Comparison of ENCODE assay signal across 7 cellular contexts in the genomic region with DNA sequence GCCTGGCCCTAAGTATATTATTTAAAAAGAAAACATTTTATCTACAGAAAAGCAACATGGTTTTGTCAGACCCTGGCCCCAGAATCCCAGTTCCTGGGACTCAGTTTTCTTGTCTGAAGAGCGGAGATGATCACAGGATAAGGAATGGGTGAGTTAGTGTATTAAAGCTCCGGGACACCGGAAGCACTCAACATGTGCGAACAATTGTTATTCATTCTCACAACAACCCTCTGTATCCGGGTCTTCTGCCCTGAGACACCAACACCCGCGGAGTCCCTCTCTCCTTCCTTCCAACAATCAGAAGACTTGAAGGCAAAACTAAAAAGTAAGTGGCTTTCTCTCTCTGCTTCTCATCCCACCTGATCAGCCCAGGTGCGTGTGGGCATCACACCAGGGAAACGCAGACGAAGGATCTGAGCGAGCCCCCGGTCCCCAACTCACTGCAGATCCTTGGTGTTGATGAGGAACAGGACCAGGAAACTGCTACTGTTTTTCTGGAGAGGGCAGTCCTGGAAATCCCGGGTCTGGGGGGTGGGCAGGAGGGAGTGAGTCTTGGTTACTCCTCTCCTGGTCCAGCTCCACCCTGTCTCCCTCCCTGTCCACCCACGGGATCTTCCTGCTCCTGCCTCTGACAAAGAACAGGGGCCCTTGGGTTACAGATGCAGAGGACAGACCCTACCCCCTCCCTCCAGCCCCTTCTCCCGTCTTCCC. TPM values are rescaled to one million over a fixed set of nuclear protein-coding genes. Genes with fewer than 3 reads are reported as not detected.
DNase-seq lines count a peak whose midpoint lies in the region; ATAC-seq, FAIRE-seq and TF ChIP-seq lines count a peak whose summit lies in the region.
"Had no signal": no experiment of that assay in that cellular context is flagged by ENCODE, and none has a peak within 500 bp of the region (broad histone marks: within the 10 kb centered on the region; RNA-seq: fewer than 3 reads in every experiment).

No MANE protein-coding gene starts in this region.

- BruUV-seq in GM12878 (replicated peaks; lab: Mats Ljungman, UMichigan) = no TSS peak

- no peak for TF ChIP-seq RAD21 in GM12878 (IDR thresholded peaks at IDR 0.05; ENCODE audit: insufficient read depth, low read depth, low read length)

- TF ChIP-seq CTCF in H9 (conservative IDR thresholded peaks at IDR 0.05) (no peak), GM12878 (IDR thresholded peaks at IDR 0.05 in 2 of 3, conservative IDR thresholded peaks at IDR 0.05 in 1 of 3; ENCODE audit: control insufficient read depth in 2 of 3, extremely low read depth in 1 of 3, insufficient read depth in 1 of 3, low read depth in 3 of 3, low read length in 3 of 3) (no peak), neural crest cell (conservative IDR thresholded peaks at IDR 0.05) (no peak)

- H3K27ac ChIP-seq in H9 (ENCODE audit: insufficient read length, low read depth, low read length) (peak overlapping the region; percentile 48), GM12878 (ENCODE audit: control insufficient read depth, insufficient read depth) (peak overlapping the region; percentile 92)

- H3K14ac ChIP-seq in H9 (ENCODE audit: insufficient read depth, low read length) = no peak overlapping the region; the same call in 1 of the 2 replicates

- H3K9ac ChIP-seq in H9 (ENCODE audit: extremely low read depth, insufficient read length, low read length) = peak overlapping the region; percentile 47
- peak overlapping the region; percentile 96; the same call in 1 of the 2 replicates for H3K9ac ChIP-seq in GM12878 (ENCODE audit: control insufficient read depth, insufficient read depth, low read length)

- no peak overlapping the region for H2BK120ac ChIP-seq in H9 (ENCODE audit: low read depth, low read length, poor library complexity, severe bottlenecking)

- no peak for FAIRE-seq in GM12878 (lab: Jason Lieb, UNC)

- no peak for TF ChIP-seq POLR2A in GM12878 (IDR thresholded peaks at IDR 0.05; ENCODE audit: low read depth, low read length)

- DNase-seq in H9 (no peak), GM12878 (ENCODE audit: low read depth, low spot score) (no peak), neural crest cell (ENCODE audit: low read depth, low spot score) (no peak), ecto neural progenitor cell (ENCODE audit: low spot score) (no peak), NCI-H2196 treated with DMSO at 0.1 percent for 48 hours (lab: John Stamatoyannopoulos, UW; ENCODE audit: unreplicated experiment) (no peak)

- peaks cover 29 to 35% of the 10 kb centered on the region in 2 experiments for H3K4me1 Mint-ChIP-seq in H9
- H3K4me1 Mint-ChIP-seq in neural crest cell = peaks cover 33% of the 10 kb centered on the region

- H3K9me3 ChIP-seq in H9 (ENCODE audit: control insufficient read depth, low read depth, low read length) (no peaks in the 10 kb centered on the region), GM12878 (replicated peaks; ENCODE audit: control insufficient read depth, insufficient read depth, low read length) (no peaks in the 10 kb centered on the region)

- intact Hi-C loops in GM12878 (cut with micrococcal nuclease; ENCODE audit: unreplicated experiment) = no loop called here

- H3K4me3 Mint-ChIP-seq in H9 (peak overlapping the region; percentile 88 to 97), neural crest cell (peak overlapping the region; percentile 97)

- no peak overlapping the region for H2AK5ac ChIP-seq in H9 (ENCODE audit: insufficient read length, low read length)

- no peak overlapping the region for H2BK20ac ChIP-seq in H9 (ENCODE audit: low read depth, low read length, poor library complexity, severe bottlenecking)

- no peak overlapping the region for H4K8ac ChIP-seq in H9 (replicated peaks; ENCODE audit: insufficient read length, low read depth, low read length)

- H3K79me1 ChIP-seq in H9 (ENCODE audit: insufficient read depth, low read depth, low read length, poor library complexity, severe bottlenecking) = no peaks in the 10 kb centered on the region

- no peak overlapping the region for H4K91ac ChIP-seq in H9 (ENCODE audit: insufficient read length, low read depth, low read length)

- no CpG with 5 or more reads among the region's 15 CpGs for WGBS in H9 (ENCODE audit: extremely low coverage, insufficient read length, low lambda C conversion rate)
- WGBS in GM12878 (ENCODE audit: insufficient coverage, insufficient replicate concordance, low lambda C conversion rate, missing lambda C conversion rate) = 91% methylated on average over 15 of the region's 15 CpGs

- no peak overlapping the region for H2BK12ac ChIP-seq in H9 (ENCODE audit: insufficient read length, low read depth, low read length)

- H3K23me2 ChIP-seq in H9 (ENCODE audit: insufficient read length, low read depth, low read length, poor library complexity, severe bottlenecking) = peaks cover 24% of the 10 kb centered on the region

- H3K27me3 ChIP-seq in H9 (ENCODE audit: insufficient read depth, low read length) = no peaks in the 10 kb centered on the region
- H3K27me3 ChIP-seq in GM12878 (replicated peaks in 1 of 2; ENCODE audit: control insufficient read depth in 2 of 2, insufficient read depth in 2 of 2, low read length in 1 of 2) = no peaks in the 10 kb centered on the region

- H3K36me3 ChIP-seq in GM12878 (ENCODE audit: control insufficient read depth in 2 of 2, insufficient read depth in 2 of 2, low read length in 1 of 2) = no peaks in the 10 kb centered on the region; a peak in 2 of 4 replicates

- H3K4me3 ChIP-seq in GM12878 = peak overlapping the region; percentile 100; the same call in 1 of the 2 replicates

- H3K9me3 Mint-ChIP-seq in H9 = no peaks in the 10 kb centered on the region
- no peaks in the 10 kb centered on the region for H3K9me3 Mint-ChIP-seq in neural crest cell

- POLR2A ChIA-PET in GM12878 (lab: Charles Lee) = interaction anchor here (0.5 to 4.0 kb wide), 7 partner anchors 32 to 445 kb away, joined by 3 to 25 read pairs (median 3); a partner anchor contains a TSS

- H3K27me3 Mint-ChIP-seq in H9 (ENCODE audit: low read depth) (no peaks in the 10 kb centered on the region), neural crest cell (ENCODE audit: low read depth) (peaks cover 2% of the 10 kb centered on the region)

- H4K5ac ChIP-seq in H9 (ENCODE audit: insufficient read length, low read depth, low read length) = no peak overlapping the region

- no peak overlapping the region for H3K56ac ChIP-seq in H9 (ENCODE audit: insufficient read length, low read depth, low read length)

- CTCF ChIA-PET in GM12878 (lab: Yijun Ruan, JAX) = interaction anchor here (0.7 to 5.5 kb wide), 10 partner anchors 14 to 128 kb away, joined by 3 to 104 read pairs (median 6); a partner anchor contains a TSS

- RAD21 ChIA-PET in GM12878 (lab: Charles Lee; ENCODE audit: unreplicated experiment) = interaction anchor here (0.9 to 5.1 kb wide), 8 partner anchors 54 to 219 kb away, joined by 3 to 43 read pairs (median 11); a partner anchor contains a TSS

- H2BK5ac ChIP-seq in H9 (ENCODE audit: insufficient read length, low read length) = no peak overlapping the region

- in situ Hi-C loops in GM12878 (cut with MboI) = loop anchor here (5.0 kb wide), 2 partner anchors 127 to 218 kb away; no protein-coding TSS in a partner anchor

- H3K4ac ChIP-seq in H9 (ENCODE audit: low read depth, low read length) = no peak overlapping the region

- TF ChIP-seq EP300 in GM12878 (IDR thresholded peaks at IDR 0.05; ENCODE audit: borderline replicate concordance in 1 of 2, control insufficient read depth in 1 of 2, low read depth in 2 of 2, low read length in 2 of 2) = no peak

- SMC1A ChIA-PET in GM12878 (lab: Charles Lee; ENCODE audit: uncharacterized antibody, unreplicated experiment) = interaction anchor here (1.0 to 4.0 kb wide), 13 partner anchors 10 to 218 kb away, joined by 3 to 37 read pairs (median 6); no protein-coding TSS in a partner anchor

- H3K4me1 ChIP-seq in H9 (ENCODE audit: insufficient read depth, low read length) (peaks cover 7% of the 10 kb centered on the region; the same call in 1 of the 2 replicates), GM12878 (ENCODE audit: control insufficient read depth, insufficient read depth, low read length) (peaks cover 25% of the 10 kb centered on the region)

- H3K4me2 ChIP-seq in H9 (ENCODE audit: insufficient read depth, insufficient read length, low read length) (peak overlapping the region; percentile 97), GM12878 (ENCODE audit: control insufficient read depth, insufficient read depth) (peak overlapping the region; percentile 94)

- H2BK15ac ChIP-seq in H9 (ENCODE audit: low read depth, low read length) = no peak overlapping the region

- no peak overlapping the region for H3T11ph ChIP-seq in H9 (ENCODE audit: low read length)

- no peak for ATAC-seq in GM12878
- ATAC-seq in GM18519 (IDR thresholded peaks at IDR 0.05; ENCODE audit: low FRiP score, unreplicated experiment) = no peak

- H2AFZ ChIP-seq in H9 (ENCODE audit: low read length) = no peak overlapping the region
- no peak overlapping the region for H2AFZ ChIP-seq in GM12878 (ENCODE audit: control insufficient read depth, low read depth, low read length)

- H3K79me2 ChIP-seq in H9 (ENCODE audit: insufficient read depth, low read length) (no peaks in the 10 kb centered on the region), GM12878 (ENCODE audit: control insufficient read depth, insufficient read depth, low read length) (peaks cover 29% of the 10 kb centered on the region)

- H3K18ac ChIP-seq in H9 (ENCODE audit: insufficient read length, low read depth, low read length) = peak overlapping the region; percentile 28

- H3K23ac ChIP-seq in H9 (ENCODE audit: insufficient read length, low read depth, low read length) = no peak overlapping the region

- H3K36me3 Mint-ChIP-seq in H9 (ENCODE audit: insufficient read depth in 1 of 3, low read depth in 3 of 3) = peaks cover 5 to 16% (median 12%) of the 10 kb centered on the region in 3 experiments
- H3K36me3 Mint-ChIP-seq in neural crest cell (ENCODE audit: low read depth) = no peaks in the 10 kb centered on the region

- H3K27ac Mint-ChIP-seq in H9 (peak overlapping the region; percentile 63 to 97 (median 86); a peak in 5 of 7 replicates), neural crest cell (ENCODE audit: unreplicated experiment) (no peak overlapping the region)

- H4K20me1 ChIP-seq in H9 (ENCODE audit: control insufficient read depth, insufficient read depth, insufficient read length) = peaks cover 2% of the 10 kb centered on the region
- H4K20me1 ChIP-seq in GM12878 (ENCODE audit: control insufficient read depth, insufficient read depth) = no peaks in the 10 kb centered on the region

RNA-seq across cellular contexts. Expression of a gene that starts 2.0 kb away (rescaled TPM):
- total RNA-seq in H9 (2021) = 38.2 and 39.3 TPM in 2 replicates
- 37.2 and 42.9 TPM in 2 replicates for total RNA-seq in GM12878 (2013; cell fraction: nucleolus; rRNA removed)
- total RNA-seq in GM12878 (2014; rRNA removed) = 63.1 and 67.7 TPM in 2 replicates
- total RNA-seq in GM12878 (2014; rRNA removed; fragmentation: Illumina TruSeq; extraction: Trizol) = 42.7 and 43.8 TPM in 2 replicates
- total RNA-seq in GM12878 (2021) = 64.7 and 71.0 TPM in 2 replicates
- polyA plus RNA-seq in GM12878 (2011; ENCODE audit: low read depth) = 17.1 TPM
- polyA plus RNA-seq in GM12878 (2011; rRNA removed) = 33.6 and 56.2 TPM in 2 replicates
- polyA plus RNA-seq in GM12878 (2011; cell fraction: cytosol; rRNA removed) = 81.3 and 87.6 TPM in 2 replicates
- 178 and 218 TPM in 2 replicates for polyA plus RNA-seq in GM12878 (2011; cell fraction: nucleus; rRNA removed)
- polyA plus RNA-seq in GM12878 (2012) = 53.1 and 59.7 TPM in 2 replicates
- polyA plus RNA-seq in GM12878 (2014; fragmentation: Illumina TruSeq; extraction: Trizol) = 28.9 and 56.1 TPM in 2 replicates
- 10 to 100 TPM in 1 of 2 experiments, 1 to 10 TPM in 1; 4.4 to 17.6 TPM for polyA plus RNA-seq in GM12878 (2014; fragmentation: Nextera tagmentation; extraction: Ambion mirVana)
- 81.1 and 87.2 TPM in 2 replicates for polyA plus RNA-seq in GM12878 (2014; rRNA removed)
- 10 to 100 TPM; 57.9 to 63.1 TPM for polyA plus RNA-seq in GM12878 (2016; fragmentation: Nextera tagmentation; extraction: Ambion mirVana)
- 74.5 TPM in 2 replicates for polyA minus RNA-seq in GM12878 (2011; rRNA and poly(A)+ RNA removed)
- 17.3 and 27.0 TPM in 2 replicates for polyA minus RNA-seq in GM12878 (2011; cell fraction: cytosol; rRNA and poly(A)+ RNA removed)
- polyA minus RNA-seq in GM12878 (2011; cell fraction: nucleus; rRNA and poly(A)+ RNA removed) = 32.6 and 40.9 TPM in 2 replicates
- 43.2 and 52.9 TPM in 2 replicates for total RNA-seq in neural crest cell

RNA-seq across cellular contexts. Expression of a gene that starts 4.1 kb away (rescaled TPM):
- 54.1 and 56.4 TPM in 2 replicates for total RNA-seq in H9 (2021)
- total RNA-seq in GM12878 (2013; cell fraction: nucleolus; rRNA removed) = 35.0 and 37.1 TPM in 2 replicates
- 34.6 and 39.5 TPM in 2 replicates for total RNA-seq in GM12878 (2014; rRNA removed)
- total RNA-seq in GM12878 (2014; rRNA removed; fragmentation: Illumina TruSeq; extraction: Trizol) = 28.1 and 28.5 TPM in 2 replicates
- 48.6 and 52.7 TPM in 2 replicates for total RNA-seq in GM12878 (2021)
- polyA plus RNA-seq in GM12878 (2011; ENCODE audit: low read depth) = 18.9 TPM
- 30.1 and 44.0 TPM in 2 replicates for polyA plus RNA-seq in GM12878 (2011; rRNA removed)
- 35.9 and 44.6 TPM in 2 replicates for polyA plus RNA-seq in GM12878 (2011; cell fraction: cytosol; rRNA removed)
- 86.8 and 103 TPM in 2 replicates for polyA plus RNA-seq in GM12878 (2011; cell fraction: nucleus; rRNA removed)
- polyA plus RNA-seq in GM12878 (2012) = 42.0 and 53.2 TPM in 2 replicates
- polyA plus RNA-seq in GM12878 (2014; fragmentation: Illumina TruSeq; extraction: Trizol) = 34.7 and 38.5 TPM in 2 replicates
- 1 to 10 TPM in 1 of 2 experiments, under 1 TPM in 1; 0.79 to 2.2 TPM for polyA plus RNA-seq in GM12878 (2014; fragmentation: Nextera tagmentation; extraction: Ambion mirVana)
- 54.5 and 56.3 TPM in 2 replicates for polyA plus RNA-seq in GM12878 (2014; rRNA removed)
- polyA plus RNA-seq in GM12878 (2016; fragmentation: Nextera tagmentation; extraction: Ambion mirVana) = 10 to 100 TPM; 26.6 to 30.4 TPM
- 18.0 and 29.1 TPM in 2 replicates for polyA minus RNA-seq in GM12878 (2011; rRNA and poly(A)+ RNA removed)
- polyA minus RNA-seq in GM12878 (2011; cell fraction: cytosol; rRNA and poly(A)+ RNA removed) = 17.6 and 19.0 TPM in 2 replicates
- 16.3 and 21.9 TPM in 2 replicates for polyA minus RNA-seq in GM12878 (2011; cell fraction: nucleus; rRNA and poly(A)+ RNA removed)
- total RNA-seq in neural crest cell = 19.0 and 20.6 TPM in 2 replicates

RNA-seq across cellular contexts. Expression of a gene that starts 14.9 kb away (rescaled TPM):
- 4.9 and 5.9 TPM in 2 replicates for total RNA-seq in H9 (2021)
- total RNA-seq in GM12878 (2013; cell fraction: nucleolus; rRNA removed) = 3.1 and 4.3 TPM in 2 replicates
- 0.28 and 1.6 TPM in 2 replicates for total RNA-seq in GM12878 (2014; rRNA removed)
- total RNA-seq in GM12878 (2014; rRNA removed; fragmentation: Illumina TruSeq; extraction: Trizol) = 0.54 and 1.1 TPM in 2 replicates
- 5.9 and 6.7 TPM in 2 replicates for total RNA-seq in GM12878 (2021)
- polyA plus RNA-seq in GM12878 (2011; ENCODE audit: low read depth) = not detected
- 1.1 and 1.9 TPM in 2 replicates for polyA plus RNA-seq in GM12878 (2011; rRNA removed)
- 1.5 and 1.9 TPM in 2 replicates for polyA plus RNA-seq in GM12878 (2011; cell fraction: cytosol; rRNA removed)
- polyA plus RNA-seq in GM12878 (2011; cell fraction: nucleus; rRNA removed) = 1.9 and 2.6 TPM in 2 replicates
- 0.30 and 0.48 TPM in 2 replicates for polyA plus RNA-seq in GM12878 (2012)
- 0.79 and 3.0 TPM in 2 replicates for polyA plus RNA-seq in GM12878 (2014; fragmentation: Illumina TruSeq; extraction: Trizol)
- 1 to 10 TPM in 1 of 2 experiments, under 1 TPM in 1; 0.64 to 2.7 TPM for polyA plus RNA-seq in GM12878 (2014; fragmentation: Nextera tagmentation; extraction: Ambion mirVana)
- polyA plus RNA-seq in GM12878 (2014; rRNA removed) = 0.95 and 2.2 TPM in 2 replicates
- under 1 TPM; 0.20 to 0.25 TPM for polyA plus RNA-seq in GM12878 (2016; fragmentation: Nextera tagmentation; extraction: Ambion mirVana)
- 2.0 and 2.3 TPM in 2 replicates for polyA minus RNA-seq in GM12878 (2011; rRNA and poly(A)+ RNA removed)
- polyA minus RNA-seq in GM12878 (2011; cell fraction: cytosol; rRNA and poly(A)+ RNA removed) = 48.6 and 52.2 TPM in 2 replicates
- polyA minus RNA-seq in GM12878 (2011; cell fraction: nucleus; rRNA and poly(A)+ RNA removed) = 4.1 and 16.8 TPM in 2 replicates
- 0.37 TPM in 1 of 2 replicates, not detected in the other for total RNA-seq in neural crest cell

RNA-seq across cellular contexts. Expression of a gene that starts 31.9 kb away (rescaled TPM):
- total RNA-seq in H9 (2021) (17.9 and 22.0 TPM in 2 replicates), GM12878 (2014; rRNA removed) (16.8 and 20.6 TPM in 2 replicates), GM12878 (2014; rRNA removed; fragmentation: Illumina TruSeq; extraction: Trizol) (6.0 and 8.7 TPM in 2 replicates), GM12878 (2021) (18.8 and 20.6 TPM in 2 replicates), neural crest cell (not detected in 2 replicates)
- 22.3 and 28.0 TPM in 2 replicates for total RNA-seq in GM12878 (2013; cell fraction: nucleolus; rRNA removed)
- polyA plus RNA-seq in GM12878 (2011; ENCODE audit: low read depth) = 3.4 TPM
- polyA plus RNA-seq in GM12878 (2011; rRNA removed) (4.9 and 6.6 TPM in 2 replicates), GM12878 (2014; fragmentation: Illumina TruSeq; extraction: Trizol) (3.4 and 7.7 TPM in 2 replicates), GM12878 (2014; fragmentation: Nextera tagmentation; extraction: Ambion mirVana) (1 to 10 TPM in 1 of 2 experiments, under 1 TPM in 1; 0.77 to 1.4 TPM), GM12878 (2014; rRNA removed) (24.4 and 24.7 TPM in 2 replicates), GM12878 (2016; fragmentation: Nextera tagmentation; extraction: Ambion mirVana) (10 to 100 TPM; 10.3 to 12.9 TPM)
- 9.7 and 13.5 TPM in 2 replicates for polyA plus RNA-seq in GM12878 (2011; cell fraction: cytosol; rRNA removed)
- 23.6 and 26.4 TPM in 2 replicates for polyA plus RNA-seq in GM12878 (2011; cell fraction: nucleus; rRNA removed)
- polyA plus RNA-seq in GM12878 (2012) = 9.2 and 9.4 TPM in 2 replicates
- 5.2 and 14.0 TPM in 2 replicates for polyA minus RNA-seq in GM12878 (2011; rRNA and poly(A)+ RNA removed)
- 2.8 and 4.4 TPM in 2 replicates for polyA minus RNA-seq in GM12878 (2011; cell fraction: cytosol; rRNA and poly(A)+ RNA removed)
- 12.5 and 12.8 TPM in 2 replicates for polyA minus RNA-seq in GM12878 (2011; cell fraction: nucleus; rRNA and poly(A)+ RNA removed)
- total RNA-seq: LHCN-M2 had no signal

RNA-seq across cellular contexts. Expression of a gene that starts 37.2 kb away (rescaled TPM):
- total RNA-seq in H9 (2021) (0.61 and 0.90 TPM in 2 replicates), GM12878 (2014; rRNA removed) (46.4 and 50.7 TPM in 2 replicates), GM12878 (2014; rRNA removed; fragmentation: Illumina TruSeq; extraction: Trizol) (39.9 and 44.5 TPM in 2 replicates), GM12878 (2021) (65.4 and 76.8 TPM in 2 replicates), neural crest cell (not detected in 2 replicates)
- 110 and 115 TPM in 2 replicates for total RNA-seq in GM12878 (2013; cell fraction: nucleolus; rRNA removed)
- 25.3 TPM for polyA plus RNA-seq in GM12878 (2011; ENCODE audit: low read depth)
- polyA plus RNA-seq in GM12878 (2011; rRNA removed) (21.9 and 36.9 TPM in 2 replicates), GM12878 (2014; fragmentation: Illumina TruSeq; extraction: Trizol) (31.2 and 47.2 TPM in 2 replicates), GM12878 (2014; fragmentation: Nextera tagmentation; extraction: Ambion mirVana) (1 to 10 TPM; 1.6 to 4.3 TPM), GM12878 (2014; rRNA removed) (48.5 and 52.7 TPM in 2 replicates), GM12878 (2016; fragmentation: Nextera tagmentation; extraction: Ambion mirVana) (10 to 100 TPM; 15.0 to 15.9 TPM)
- 34.2 and 36.5 TPM in 2 replicates for polyA plus RNA-seq in GM12878 (2011; cell fraction: cytosol; rRNA removed)
- 72.6 and 89.0 TPM in 2 replicates for polyA plus RNA-seq in GM12878 (2011; cell fraction: nucleus; rRNA removed)
- polyA plus RNA-seq in GM12878 (2012) = 40.7 and 41.8 TPM in 2 replicates
- polyA minus RNA-seq in GM12878 (2011; rRNA and poly(A)+ RNA removed) = 51.5 and 71.1 TPM in 2 replicates
- polyA minus RNA-seq in GM12878 (2011; cell fraction: cytosol; rRNA and poly(A)+ RNA removed) = 14.2 and 18.7 TPM in 2 replicates
- 61.3 and 87.1 TPM in 2 replicates for polyA minus RNA-seq in GM12878 (2011; cell fraction: nucleus; rRNA and poly(A)+ RNA removed)
- total RNA-seq: LHCN-M2 had no signal
